8 cellular contexts compared by ENCODE assay signal in genomic region chr5:61331407-61332368, GRCh38. TPM values are rescaled to one million over a fixed set of nuclear protein-coding genes. Genes with fewer than 3 reads are reported as not detected.
A peak's percentile ranks its signal among the peaks of the same experiment; 100 is the strongest.
DNase-seq lines count a peak whose midpoint lies in the region; ATAC-seq and TF ChIP-seq lines count a peak whose summit lies in the region.

TSS of gene ZSWIM6 (plus strand) at chr5:61332258. CDS start at chr5:61332273, 15 bp downstream.

- peak within 1 kb of the TSS; percentile 91 for H3K27ac ChIP-seq in angular gyrus (ENCODE audit: low read depth, low read length)
- peak within 1 kb of the TSS; percentile 97 to 98 for H3K27ac ChIP-seq in prostate gland
- peak within 1 kb of the TSS; percentile 97 for H3K27ac ChIP-seq in urinary bladder (ENCODE audit: low read depth)

- peak; percentile 94 for TF ChIP-seq POLR2A in prostate gland (IDR thresholded peaks at IDR 0.05)

- TF ChIP-seq CTCF in GM13976 (IDR thresholded peaks at IDR 0.05; ENCODE audit: borderline replicate concordance, control extremely low read depth, extremely low read depth, insufficient read depth, missing control alignments) = no peak
- TF ChIP-seq CTCF in prostate gland (IDR thresholded peaks at IDR 0.05) = peak in 1 of 4 experiments; percentile 14

- in situ Hi-C loops in GM13976 (cut with MboI; ENCODE audit: low sequenced_read_pairs, unreplicated experiment) = no loop called here

- H3K27ac Mint-ChIP-seq in T-helper 1 cell treated with Interleukin-12 subunit alpha and Interleukin-12 subunit beta and Interleukin-4 antibody, amounts not matched to agents 30 μg/mL and 1 μg/mL, for 36 hours = peak within 1 kb of the TSS; percentile 95

- WGBS in prostate gland = under 1% methylated on average over 51 of the region's 94 CpGs
- WGBS in urinary bladder = under 1% methylated on average over 92 of the region's 94 CpGs

- ATAC-seq in HG02852 (IDR thresholded peaks at IDR 0.05; ENCODE audit: unreplicated experiment) (peak; percentile 64), left ventricle myocardium superior (peak; percentile 93)

- H3K27me3 Mint-ChIP-seq in T-helper 1 cell treated with Interleukin-12 subunit alpha and Interleukin-12 subunit beta and Interleukin-4 antibody, amounts not matched to agents 30 μg/mL and 1 μg/mL, for 36 hours (ENCODE audit: low read depth) = peaks cover 49% of the 10 kb centered on the region

- H3K36me3 ChIP-seq in prostate gland (no peaks in the 10 kb centered on the region), urinary bladder (ENCODE audit: insufficient read depth) (no peaks in the 10 kb centered on the region)

- intact Hi-C loops in left ventricle myocardium superior (cut with micrococcal nuclease) (loop anchor here (10.0 kb wide), 1 partner anchor 167 kb away; the partner anchor contains the start of gene SMIM15), prostate gland (cut with DNase I) (loop anchor here (2.0 to 10.0 kb wide), 8 partner anchors 55 to 593 kb away; partner anchors contain the start of genes ERCC8, NDUFAF2 and SMIM15)

- DNase-seq in GM13976 (ENCODE audit: low spot score) = peak; percentile 98
- peak; percentile 98 for DNase-seq in NCI-H1694 (lab: John Stamatoyannopoulos, UW)
- DNase-seq in left ventricle myocardium superior = peak; percentile 100
- DNase-seq in prostate gland (ENCODE audit: low spot score) = peak; percentile 100

- H3K4me3 Mint-ChIP-seq in T-helper 1 cell treated with Interleukin-12 subunit alpha and Interleukin-12 subunit beta and Interleukin-4 antibody, amounts not matched to agents 30 μg/mL and 1 μg/mL, for 36 hours = peak within 1 kb of the TSS; percentile 94

- H3K4me1 ChIP-seq in prostate gland (replicated peaks) (no peaks in the 10 kb centered on the region), urinary bladder (ENCODE audit: insufficient read depth) (no peaks in the 10 kb centered on the region)

- H3K4me3 ChIP-seq in prostate gland (peak within 1 kb of the TSS; percentile 95 to 97), urinary bladder (ENCODE audit: low read depth, low read length) (peak within 1 kb of the TSS; percentile 98)

- peaks cover 10% of the 10 kb centered on the region for H3K36me3 Mint-ChIP-seq in T-helper 1 cell treated with Interleukin-12 subunit alpha and Interleukin-12 subunit beta and Interleukin-4 antibody, amounts not matched to agents 30 μg/mL and 1 μg/mL, for 36 hours (ENCODE audit: low read depth)

- H3K9me3 ChIP-seq in prostate gland = no peaks in the 10 kb centered on the region

- peaks cover 38% of the 10 kb centered on the region for H3K4me1 Mint-ChIP-seq in T-helper 1 cell treated with Interleukin-12 subunit alpha and Interleukin-12 subunit beta and Interleukin-4 antibody, amounts not matched to agents 30 μg/mL and 1 μg/mL, for 36 hours (ENCODE audit: low read depth)

- H3K27me3 ChIP-seq in prostate gland (replicated peaks; ENCODE audit: insufficient read depth) = no peaks in the 10 kb centered on the region

- no peaks in the 10 kb centered on the region for H3K9me3 Mint-ChIP-seq in T-helper 1 cell treated with Interleukin-12 subunit alpha and Interleukin-12 subunit beta and Interleukin-4 antibody, amounts not matched to agents 30 μg/mL and 1 μg/mL, for 36 hours

RNA-seq across cellular contexts. Expression of gene ZSWIM6, which starts in this region (rescaled TPM):
- total RNA-seq in left ventricle myocardium superior (8.0 TPM), prostate gland (10 to 100 TPM in 1 of 2 donors, 1 to 10 TPM in 1; 8.7 to 13.7 TPM), urinary bladder (21.4 TPM)
- polyA plus RNA-seq in urinary bladder = 6.0 TPM

Comparison
In these comparisons a context has a peak if more than half of its experiments do, and no peak if none do; other contexts are left out.
1. Peak in every context shown above with its lines: DNase-seq, ATAC-seq, H3K4me3 ChIP-seq and H3K27ac ChIP-seq.